In genomic region chr18:77248873-77249582, GRCh38 we compare ENCODE assay signal across 10 cellular contexts. TPM values are rescaled to one million over a fixed set of nuclear protein-coding genes. Genes with fewer than 3 reads are reported as not detected.
DNase-seq lines count a peak whose midpoint lies in the region; ATAC-seq and TF ChIP-seq lines count a peak whose summit lies in the region.
"Had no signal": no experiment of that assay in that cellular context is flagged by ENCODE, and none has a peak within 500 bp of the region (broad histone marks: within the 10 kb centered on the region; RNA-seq: fewer than 3 reads in every experiment).

No MANE protein-coding gene starts in this region.

- no peak overlapping the region for H3K27ac ChIP-seq in tibial nerve
- H3K27ac ChIP-seq in MM.1S (ENCODE audit: low read length), result no peak overlapping the region
- H3K27ac ChIP-seq: KMS-11 had no signal

- H3K9ac ChIP-seq in MM.1S (ENCODE audit: low read length), result no peak overlapping the region
- H3K9ac ChIP-seq: KMS-11 had no signal

- H3K9me3 Mint-ChIP-seq in activated T-cell treated with anti-CD3 and anti-CD28 coated beads, Interleukin-2, amount 50 U/mL, for 72 hours, result peaks cover 1 to 6% of the 10 kb centered on the region in 2 donors
- peaks cover 23% of the 10 kb centered on the region for H3K9me3 Mint-ChIP-seq in MCF 10A (ENCODE audit: unreplicated experiment)
- peaks cover 4% of the 10 kb centered on the region for H3K9me3 Mint-ChIP-seq in memory B cell

- H3K4me3 ChIP-seq in tibial nerve (peak overlapping the region in 3 of 4 donors; percentile 2 to 40 (median 22)), MM.1S (ENCODE audit: low read length) (no peak overlapping the region)

- peaks cover 71% of the 10 kb centered on the region for H3K27me3 Mint-ChIP-seq in activated T-cell treated with anti-CD3 and anti-CD28 coated beads, Interleukin-2, amount 50 U/mL, for 72 hours (ENCODE audit: low read depth)
- no peaks in the 10 kb centered on the region for H3K27me3 Mint-ChIP-seq in MCF 10A (ENCODE audit: insufficient read depth, unreplicated experiment)
- peaks cover 30% of the 10 kb centered on the region for H3K27me3 Mint-ChIP-seq in memory B cell

- H3K9me3 ChIP-seq in tibial nerve, result peaks cover 0 to 20% (median 0%) of the 10 kb centered on the region in 4 donors
- no peaks in the 10 kb centered on the region for H3K9me3 ChIP-seq in MM.1S (replicated peaks; ENCODE audit: insufficient read depth, low read length)

- H3K4me1 ChIP-seq in tibial nerve, result peaks cover 0 to 26% (median 4%) of the 10 kb centered on the region in 4 donors
- no peaks in the 10 kb centered on the region for H3K4me1 ChIP-seq in MM.1S (ENCODE audit: low read length)

- no peak for TF ChIP-seq EP300 in tibial nerve (IDR thresholded peaks at IDR 0.05)

- POLR2A ChIA-PET in MCF 10A (lab: Yijun Ruan, JAX), result interaction anchor here (0.7 to 0.9 kb wide), 2 partner anchors 38 to 85 kb away, joined by 3 read pairs; no protein-coding TSS in a partner anchor

- BruUV-seq in MCF 10A (replicated peaks; lab: Mats Ljungman, UMichigan), result no TSS peak

- no peaks in the 10 kb centered on the region for H4K20me1 ChIP-seq in MM.1S (ENCODE audit: insufficient read depth, low read length)

- 4 to 8% methylated on average over 20 to 22 of the region's 22 CpGs for WGBS in tibial nerve, 2 donors

- H3K27me3 ChIP-seq in tibial nerve, result peaks cover 0 to 57% of the 10 kb centered on the region in 2 donors
- no peaks in the 10 kb centered on the region for H3K27me3 ChIP-seq in MM.1S (replicated peaks; ENCODE audit: insufficient read depth, low read length)

- peak overlapping the region; percentile 75 to 76 for H3K4me3 Mint-ChIP-seq in activated T-cell treated with anti-CD3 and anti-CD28 coated beads, Interleukin-2, amount 50 U/mL, for 72 hours
- H3K4me3 Mint-ChIP-seq in MCF 10A (ENCODE audit: unreplicated experiment) (peak overlapping the region; percentile 58), memory B cell (peak overlapping the region; percentile 28)

- H3K36me3 ChIP-seq in tibial nerve (no peaks in the 10 kb centered on the region), MM.1S (replicated peaks; ENCODE audit: insufficient read depth, low read length) (no peaks in the 10 kb centered on the region)

- no peaks in the 10 kb centered on the region for H3F3A ChIP-seq in MM.1S (ENCODE audit: insufficient read depth, low read length)

- intact Hi-C loops in MCF 10A (cut with micrococcal nuclease), result no loop called here

- no peak for TF ChIP-seq POLR2A in tibial nerve (IDR thresholded peaks at IDR 0.05)

- ATAC-seq in activated T-cell treated with anti-CD3 and anti-CD28 coated beads, Interleukin-2, amount 50 U/mL, for 72 hours (replicated peaks in 1 of 2), result peak; percentile 59 to 68
- ATAC-seq in memory B cell (ENCODE audit: low read depth) (no peak), GM18909 (IDR thresholded peaks at IDR 0.05; ENCODE audit: poor library complexity, unreplicated experiment) (no peak)
- ATAC-seq: esophagus mucosa had no signal

- H3K9me2 ChIP-seq in MM.1S (replicated peaks; ENCODE audit: insufficient read depth, low read length), result no peaks in the 10 kb centered on the region

- H3K27ac Mint-ChIP-seq in activated T-cell treated with anti-CD3 and anti-CD28 coated beads, Interleukin-2, amount 50 U/mL, for 72 hours, result no peak overlapping the region
- H3K27ac Mint-ChIP-seq in MCF 10A (ENCODE audit: low read depth, unreplicated experiment) (no peak overlapping the region), memory B cell (no peak overlapping the region)

- no peak overlapping the region for H3K4me2 ChIP-seq in MM.1S (ENCODE audit: low read depth, low read length)
- H3K4me2 ChIP-seq: KMS-11 had no signal

- CTCF ChIA-PET in MCF 10A (lab: Yijun Ruan, JAX), result interaction anchor here (0.7 kb wide), 1 partner anchor 149 kb away, joined by 3 read pairs; no protein-coding TSS in a partner anchor

- H3K36me3 Mint-ChIP-seq in activated T-cell treated with anti-CD3 and anti-CD28 coated beads, Interleukin-2, amount 50 U/mL, for 72 hours (ENCODE audit: insufficient read depth in 2 of 2), result peaks cover 5 to 15% of the 10 kb centered on the region in 2 donors
- H3K36me3 Mint-ChIP-seq in MCF 10A (ENCODE audit: insufficient read depth, unreplicated experiment) (no peaks in the 10 kb centered on the region), memory B cell (no peaks in the 10 kb centered on the region)

- no peak for DNase-seq in activated T-cell treated with anti-CD3 and anti-CD28 coated beads, Interleukin-2, amount 50 U/mL, for 72 hours
- DNase-seq in activated T-cell treated with anti-CD3 and anti-CD28 coated beads for 4 hours (no peak), MCF 10A (ENCODE audit: unreplicated experiment) (no peak), memory B cell (ENCODE audit: low spot score in 2 of 2) (no peak), tibial nerve (ENCODE audit: low spot score in 2 of 2) (no peak), MM.1S (no peak), DMS 273 (lab: John Stamatoyannopoulos, UW; ENCODE audit: unreplicated experiment) (no peak)

- peaks cover 16% of the 10 kb centered on the region for H3K4me1 Mint-ChIP-seq in activated T-cell treated with anti-CD3 and anti-CD28 coated beads, Interleukin-2, amount 50 U/mL, for 72 hours (ENCODE audit: low read depth)
- H3K4me1 Mint-ChIP-seq in MCF 10A (ENCODE audit: insufficient read depth, unreplicated experiment), result no peaks in the 10 kb centered on the region
- peaks cover 6% of the 10 kb centered on the region for H3K4me1 Mint-ChIP-seq in memory B cell

- H2AFZ ChIP-seq in MM.1S (ENCODE audit: low read length), result no peak overlapping the region

- no peaks in the 10 kb centered on the region for H3K79me2 ChIP-seq in MM.1S (ENCODE audit: low read length)

- TF ChIP-seq CTCF in MCF 10A (IDR thresholded peaks at IDR 0.05; ENCODE audit: unreplicated experiment) (no peak), tibial nerve (IDR thresholded peaks at IDR 0.05) (no peak), MM.1S (IDR thresholded peaks at IDR 0.05; ENCODE audit: low read length) (no peak)

RNA-seq across cellular contexts. Expression of gene GALR1, which starts 0.6 kb away (rescaled TPM):
- total RNA-seq in activated T-cell treated with anti-CD3 and anti-CD28 coated beads, Interleukin-2, amount 50 U/mL, for 72 hours, result not detected
- total RNA-seq in MCF 10A (2022) (not detected in 2 replicates), tibial nerve (1 to 10 TPM in 1 of 4 donors, under 1 TPM in 2, not detected in 1; 0.42 to 1.2 (median 0.87) TPM)
- total RNA-seq: esophagus mucosa had no signal

Comparison
In these comparisons a context has a peak if more than half of its experiments do, and no peak if none do; other contexts are left out.
1. ATAC-seq: peak in activated T-cell treated with anti-CD3 and anti-CD28 coated beads, Interleukin-2, amount 50 U/mL, for 72 hours (2 of 2); none in memory B cell (single experiment) and GM18909 (single experiment).
2. Peak in every context shown above with its lines, with median percentiles within 50 percentile points of each other: H3K4me3 Mint-ChIP-seq.